9 cellular contexts compared by ENCODE assay signal in the genomic region with DNA sequence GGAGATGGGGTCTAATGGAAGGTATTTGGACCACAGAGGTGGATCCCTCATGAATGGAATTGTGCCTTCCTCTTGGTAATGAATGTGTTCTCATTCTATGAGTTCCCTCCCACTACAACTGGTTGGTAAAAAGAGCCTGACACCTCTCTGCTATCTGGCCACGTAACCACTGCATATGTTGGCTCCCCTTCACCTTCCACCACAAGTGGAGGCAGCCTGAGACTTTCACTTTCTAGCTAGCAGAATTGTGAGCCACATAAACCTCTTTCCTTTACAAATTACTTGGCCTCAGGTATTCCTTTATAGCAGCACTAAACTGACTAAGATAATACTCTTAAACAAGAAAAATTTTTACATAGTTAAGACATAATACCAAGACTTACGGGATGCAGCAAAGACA.
A peak's percentile ranks its signal among the peaks of the same experiment; 100 is the strongest.
DNase-seq lines count a peak whose midpoint lies in the region; ATAC-seq and TF ChIP-seq lines count a peak whose summit lies in the region.
"Had no signal": no experiment of that assay in that cellular context is flagged by ENCODE, and none has a peak within 500 bp of the region (broad histone marks: within the 10 kb centered on the region; RNA-seq: fewer than 3 reads in every experiment).

No MANE protein-coding gene starts in this region.

- H3K27me3 ChIP-seq in A673 (replicated peaks; ENCODE audit: insufficient read depth, low read depth, low read length, poor library complexity), result no peaks in the 10 kb centered on the region

- no peak overlapping the region for H3K4me3 ChIP-seq in A673 (ENCODE audit: low read depth, low read length, poor library complexity, severe bottlenecking)

- no peaks in the 10 kb centered on the region for H3K9me3 ChIP-seq in A673 (ENCODE audit: low read depth, low read length, poor library complexity, severe bottlenecking)

- H3K27ac Mint-ChIP-seq in activated naive CD4-positive, alpha-beta T cell treated with anti-CD3 and anti-CD28 coated beads for 36 hours, result peak overlapping the region; percentile 5
- H3K27ac Mint-ChIP-seq: nephron had no signal

- TF ChIP-seq CTCF in A673 (conservative IDR thresholded peaks at IDR 0.05; ENCODE audit: low read depth, low read length), result no peak

- DNase-seq in ACHN, result peak; percentile 14
- peak; percentile 65 for DNase-seq in activated naive CD4-positive, alpha-beta T cell treated with anti-CD3 and anti-CD28 coated beads for 36 hours
- peak; percentile 24 to 38 for DNase-seq in stimulated activated CD8-positive, alpha-beta memory T cell treated with anti-CD3 and anti-CD28 coated beads, Interleukin-7, amount 100 ng/mL, for 4 hours (ENCODE audit: low read depth in 2 of 2)
- DNase-seq in NCI-H2171 treated with DMSO at 0.1 percent for 48 hours (lab: John Stamatoyannopoulos, UW), result no peak
- DNase-seq in A673 (ENCODE audit: low spot score), result no peak
- no peak for DNase-seq in globus pallidus (ENCODE audit: low spot score)

- peak overlapping the region; percentile 31 for H3K4me3 Mint-ChIP-seq in activated naive CD4-positive, alpha-beta T cell treated with anti-CD3 and anti-CD28 coated beads for 36 hours
- H3K4me3 Mint-ChIP-seq: nephron had no signal

- H3K36me3 Mint-ChIP-seq in activated naive CD4-positive, alpha-beta T cell treated with anti-CD3 and anti-CD28 coated beads for 36 hours (ENCODE audit: low read depth), result peaks cover 8% of the 10 kb centered on the region

- intact Hi-C loops in activated naive CD4-positive, alpha-beta T cell treated with anti-CD3 and anti-CD28 coated beads for 36 hours (cut with micrococcal nuclease), result loop anchor here (1.0 to 5.0 kb wide), 4 partner anchors 18 to 90 kb away; no protein-coding TSS in a partner anchor
- intact Hi-C loops in A673 (cut with micrococcal nuclease; ENCODE audit: unreplicated experiment), result no loop called here

- H3K36me3 ChIP-seq in A673 (ENCODE audit: insufficient read depth, low read length, poor library complexity, severe bottlenecking), result no peaks in the 10 kb centered on the region

- peaks cover 42% of the 10 kb centered on the region for H3K4me1 Mint-ChIP-seq in activated naive CD4-positive, alpha-beta T cell treated with anti-CD3 and anti-CD28 coated beads for 36 hours (ENCODE audit: low read depth)

- H3K27ac ChIP-seq in A673 (ENCODE audit: low read depth, low read length, poor library complexity, severe bottlenecking), result no peak overlapping the region

- POLR2A ChIA-PET in A673 (lab: Charles Lee; ENCODE audit: low non-redundant PET), result no interaction called here

- H3K9me3 Mint-ChIP-seq in activated naive CD4-positive, alpha-beta T cell treated with anti-CD3 and anti-CD28 coated beads for 36 hours, result peaks cover 4% of the 10 kb centered on the region
- H3K9me3 Mint-ChIP-seq: nephron had no signal

- H3K4me1 ChIP-seq in A673 (ENCODE audit: insufficient read depth, low read length, poor library complexity, severe bottlenecking), result no peaks in the 10 kb centered on the region

- CTCF ChIA-PET in activated naive CD4-positive, alpha-beta T cell treated with anti-CD3 and anti-CD28 coated beads for 36 hours (lab: Charles Lee), result no interaction called here
- CTCF ChIA-PET in A673 (lab: Charles Lee), result no interaction called here

- no TSS peak for BruUV-seq in A673 (replicated peaks; lab: Mats Ljungman, UMichigan)

- ATAC-seq in GM19438 (IDR thresholded peaks at IDR 0.05; ENCODE audit: low read depth, unreplicated experiment), result peak; percentile 97
- peak; percentile 97 for ATAC-seq in HG03442 (IDR thresholded peaks at IDR 0.05; ENCODE audit: unreplicated experiment)

- in situ Hi-C loops in ACHN (cut with HindIII; ENCODE audit: low pct_ligation_motif_present, low pct_unique_long_range_greater_than_20kb, low sequenced_read_pairs), result no loop called here

- no peaks in the 10 kb centered on the region for H3K27me3 Mint-ChIP-seq in activated naive CD4-positive, alpha-beta T cell treated with anti-CD3 and anti-CD28 coated beads for 36 hours (ENCODE audit: low read depth)

Comparison
In these comparisons a context has a peak if more than half of its experiments do, and no peak if none do; other contexts are left out.
1. DNase-seq: peak in ACHN (single experiment), activated naive CD4-positive, alpha-beta T cell treated with anti-CD3 and anti-CD28 coated beads for 36 hours (single experiment) and stimulated activated CD8-positive, alpha-beta memory T cell treated with anti-CD3 and anti-CD28 coated beads, Interleukin-7, amount 100 ng/mL, for 4 hours (2 of 2); none in NCI-H2171 treated with DMSO at 0.1 percent for 48 hours (single experiment), A673 (single experiment) and globus pallidus (single experiment).